15 cellular contexts compared by ENCODE assay signal in the genomic region with DNA sequence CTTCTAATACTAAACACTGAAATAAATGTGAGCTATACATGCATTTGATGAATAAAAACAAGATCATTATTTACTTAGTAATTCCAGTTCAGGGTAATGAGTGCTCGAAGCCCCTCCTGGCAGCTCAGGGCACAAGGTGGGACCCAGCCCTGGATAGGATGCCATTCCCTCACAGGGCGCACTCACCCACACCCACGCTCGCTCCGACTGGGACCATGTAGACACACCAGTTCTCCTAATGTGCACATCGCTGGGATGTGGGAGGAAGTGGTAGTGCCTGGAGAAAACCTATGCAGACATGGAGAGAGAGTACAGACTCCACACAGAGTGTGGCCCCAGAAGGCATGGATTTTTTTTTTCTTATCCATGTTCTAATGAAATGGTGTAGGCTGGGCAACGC. TPM values are rescaled to one million over a fixed set of nuclear protein-coding genes. Genes with fewer than 3 reads are reported as not detected.
"Had no signal": no experiment of that assay in that cellular context is flagged by ENCODE, and none has a peak within 500 bp of the region (broad histone marks: within the 10 kb centered on the region; RNA-seq: fewer than 3 reads in every experiment).

No MANE protein-coding gene starts in this region.

- H3K4me3 ChIP-seq: dorsolateral prefrontal cortex, gastrocnemius medialis, prostate gland, spleen, testis, tibial nerve had no signal

- H3K27me3 ChIP-seq: gastrocnemius medialis, testis, tibial nerve had no signal

- H3K4me1 ChIP-seq: gastrocnemius medialis, parathyroid adenoma, prostate gland, testis had no signal

- H3K9me3 ChIP-seq: gastrocnemius medialis, prostate gland, spleen, testis, tibial nerve had no signal

- H3K4me1 Mint-ChIP-seq: natural killer cell; stimulated activated naive CD8-positive, alpha-beta T cell treated with anti-CD3 and anti-CD28 coated beads, Interleukin-15, amount 100 ng/mL, for 72 hours had no signal

- H3K36me3 Mint-ChIP-seq: natural killer cell; stimulated activated naive B cell treated with anti-CD40 and anti-IgM and Interleukin-4, amounts not matched to agents 10 μg/mL and 1 μg/mL and 100 μg/mL, for 72 hours had no signal

- H3K9ac ChIP-seq: parathyroid adenoma had no signal

- H3K79me2 ChIP-seq: parathyroid adenoma had no signal

- H3K9me3 Mint-ChIP-seq: natural killer cell; neural crest cell; stimulated activated naive B cell treated with anti-CD40 and anti-IgM and Interleukin-4, amounts not matched to agents 10 μg/mL and 1 μg/mL and 100 μg/mL, for 72 hours; stimulated activated naive CD8-positive, alpha-beta T cell treated with anti-CD3 and anti-CD28 coated beads, Interleukin-15, amount 100 ng/mL, for 72 hours had no signal

- DNase-seq: cortex of kidney, spleen had no signal

- H3K27ac ChIP-seq: dorsolateral prefrontal cortex, gastrocnemius medialis, parathyroid adenoma, prostate gland, spleen, testis, tibial nerve had no signal

- H3K36me3 ChIP-seq: gastrocnemius medialis, prostate gland, spleen, tibial nerve had no signal

- H3K4me3 Mint-ChIP-seq: natural killer cell; neural crest cell; stimulated activated naive B cell treated with anti-CD40 and anti-IgM and Interleukin-4, amounts not matched to agents 10 μg/mL and 1 μg/mL and 100 μg/mL, for 72 hours; stimulated activated naive CD8-positive, alpha-beta T cell treated with anti-CD3 and anti-CD28 coated beads, Interleukin-15, amount 100 ng/mL, for 72 hours had no signal

- H3K27ac Mint-ChIP-seq: natural killer cell; stimulated activated naive B cell treated with anti-CD40 and anti-IgM and Interleukin-4, amounts not matched to agents 10 μg/mL and 1 μg/mL and 100 μg/mL, for 72 hours; stimulated activated naive CD8-positive, alpha-beta T cell treated with anti-CD3 and anti-CD28 coated beads, Interleukin-15, amount 100 ng/mL, for 72 hours had no signal

RNA-seq across cellular contexts. Expression of gene RASSF10, which starts 44.5 kb away (rescaled TPM):
- total RNA-seq: fibroblast of lung, left lobe of liver, myocyte, natural killer cell, spleen had no signal
- polyA plus RNA-seq: fibroblast of lung, spleen had no signal
